In genomic region chr3:190384241-190384863, GRCh38 we compare ENCODE assay signal across 8 cellular contexts. TPM values are rescaled to one million over a fixed set of nuclear protein-coding genes. Genes with fewer than 3 reads are reported as not detected.
DNase-seq lines count a peak whose midpoint lies in the region; ATAC-seq and TF ChIP-seq lines count a peak whose summit lies in the region.

No MANE protein-coding gene starts in this region.

- H3K36me3 ChIP-seq in HEK293 (ENCODE audit: control insufficient read depth in 2 of 2, insufficient read depth in 1 of 2, low read length in 2 of 2) (no peaks in the 10 kb centered on the region), thoracic aorta (no peaks in the 10 kb centered on the region)

- H3K27ac Mint-ChIP-seq in activated T-helper 2 cell treated with anti-CD3 and anti-CD28 coated beads, Interferon-gamma antibody, Interleukin-2, Interleukin-4, amounts not matched to agents 10 μg/mL and 5 μg/mL and 100 μg/mL, durations not matched to agents 14 hours and 24 hours and 36 hours = no peak overlapping the region

- ATAC-seq in Right ventricle myocardium inferior (peak; percentile 88), left ventricle myocardium superior (peak; percentile 92), thoracic aorta (ENCODE audit: insufficient number of reproducible peaks, low FRiP score, low read depth) (no peak)

- CTCF ChIA-PET in HEK293 (lab: Yijun Ruan, JAX) = interaction anchor here (0.5 to 1.4 kb wide), 9 partner anchors 11 to 424 kb away, joined by 3 to 11 read pairs (median 3); no protein-coding TSS in a partner anchor

- TF ChIP-seq CTCF in HEK293 (tag by site-specific recombination; IDR thresholded peaks at IDR 0.05) (peak; percentile 50), thoracic aorta (IDR thresholded peaks at IDR 0.05) (peak; percentile 9)

- no peak overlapping the region for H3K4me3 Mint-ChIP-seq in activated T-helper 2 cell treated with anti-CD3 and anti-CD28 coated beads, Interferon-gamma antibody, Interleukin-2, Interleukin-4, amounts not matched to agents 10 μg/mL and 5 μg/mL and 100 μg/mL, durations not matched to agents 14 hours and 24 hours and 36 hours (ENCODE audit: low read depth)

- H3K9me3 ChIP-seq in HEK293 (ENCODE audit: control insufficient read depth, insufficient read depth, low read depth, low read length) (no peaks in the 10 kb centered on the region), thoracic aorta (no peaks in the 10 kb centered on the region)

- no peaks in the 10 kb centered on the region for H3K4me1 ChIP-seq in HEK293 (ENCODE audit: control insufficient read depth, insufficient read depth, low read length)
- H3K4me1 ChIP-seq in thoracic aorta (ENCODE audit: control insufficient read depth in 1 of 2, low read depth in 2 of 2) = peaks cover 0 to under 1% of the 10 kb centered on the region in 2 donors

- H3K4me3 ChIP-seq in HEK293 (ENCODE audit: low read depth, low read length) (no peak overlapping the region), thoracic aorta (no peak overlapping the region)

- H3K27ac ChIP-seq in HEK293 (ENCODE audit: extremely low read depth, low read depth, low read length) (no peak overlapping the region), thoracic aorta (no peak overlapping the region)

- no peaks in the 10 kb centered on the region for H3K36me3 Mint-ChIP-seq in activated T-helper 2 cell treated with anti-CD3 and anti-CD28 coated beads, Interferon-gamma antibody, Interleukin-2, Interleukin-4, amounts not matched to agents 10 μg/mL and 5 μg/mL and 100 μg/mL, durations not matched to agents 14 hours and 24 hours and 36 hours (ENCODE audit: low read depth)

- intact Hi-C loops in Right ventricle myocardium inferior (cut with DNase I) (loop anchor here (5.0 kb wide), 3 partner anchors 57 to 417 kb away; no protein-coding TSS in a partner anchor), cardiac septum (cut with DNase I) (loop anchor here (5.0 kb wide), 1 partner anchor 57 kb away; no protein-coding TSS in a partner anchor), left ventricle myocardium superior (cut with micrococcal nuclease) (no loop called here)
- intact Hi-C loops in activated T-helper 2 cell treated with anti-CD3 and anti-CD28 coated beads, Interferon-gamma antibody, Interleukin-2, Interleukin-4, amounts not matched to agents 10 μg/mL and 5 μg/mL and 100 μg/mL, durations not matched to agents 14 hours and 24 hours and 36 hours (cut with micrococcal nuclease) = loop anchor here (2.0 to 5.0 kb wide), 2 partner anchors 158 to 313 kb away; no protein-coding TSS in a partner anchor

- no peaks in the 10 kb centered on the region for H3K9me3 Mint-ChIP-seq in activated T-helper 2 cell treated with anti-CD3 and anti-CD28 coated beads, Interferon-gamma antibody, Interleukin-2, Interleukin-4, amounts not matched to agents 10 μg/mL and 5 μg/mL and 100 μg/mL, durations not matched to agents 14 hours and 24 hours and 36 hours

- H3K4me1 Mint-ChIP-seq in activated T-helper 2 cell treated with anti-CD3 and anti-CD28 coated beads, Interferon-gamma antibody, Interleukin-2, Interleukin-4, amounts not matched to agents 10 μg/mL and 5 μg/mL and 100 μg/mL, durations not matched to agents 14 hours and 24 hours and 36 hours (ENCODE audit: low read depth) = no peaks in the 10 kb centered on the region

- DNase-seq in Right ventricle myocardium inferior (ENCODE audit: missing footprints) = no peak
- no peak for DNase-seq in cardiac septum (ENCODE audit: low spot score)
- DNase-seq in LoVo (ENCODE audit: low spot score) = peak; percentile 71
- DNase-seq in UCSD-AML1 (lab: John Stamatoyannopoulos, UW; ENCODE audit: unreplicated experiment) = peak; percentile 23
- peak; percentile 29 for DNase-seq in left ventricle myocardium superior
- no peak for DNase-seq in thoracic aorta (ENCODE audit: low spot score)
- no peak for DNase-seq in activated T-helper 2 cell treated with anti-CD3 and anti-CD28 coated beads, Interferon-gamma antibody, Interleukin-2, Interleukin-4, amounts not matched to agents 10 μg/mL and 5 μg/mL and 100 μg/mL, durations not matched to agents 14 hours and 24 hours and 36 hours (ENCODE audit: low spot score)

- POLR2A ChIA-PET in HEK293 (lab: Yijun Ruan, JAX) = no interaction called here

- H3K27me3 ChIP-seq in thoracic aorta (replicated peaks; ENCODE audit: insufficient read depth) = no peaks in the 10 kb centered on the region

- peaks cover 7% of the 10 kb centered on the region for H3K27me3 Mint-ChIP-seq in activated T-helper 2 cell treated with anti-CD3 and anti-CD28 coated beads, Interferon-gamma antibody, Interleukin-2, Interleukin-4, amounts not matched to agents 10 μg/mL and 5 μg/mL and 100 μg/mL, durations not matched to agents 14 hours and 24 hours and 36 hours (ENCODE audit: low read depth)

TF ChIP-seq in HEK293, 187 proteins besides CTCF, POLR2A, EP300 and RAD21:
- no peak for TF ChIP-seq ZNF366 (tag by site-specific recombination; conservative IDR thresholded peaks at IDR 0.05)
- TF ChIP-seq ELK4 (IDR thresholded peaks at IDR 0.05; ENCODE audit: borderline replicate concordance, low read depth, low read length) = no peak
- no peak for TF ChIP-seq REPIN1 (tag by site-specific recombination; IDR thresholded peaks at IDR 0.05; ENCODE audit: low read depth)

RNA-seq across cellular contexts. Expression of gene CLDN16, which starts 3.6 kb away (rescaled TPM):
- total RNA-seq in Right ventricle myocardium inferior (not detected), cardiac septum (not detected), left ventricle myocardium superior (not detected), thoracic aorta (not detected)
- not detected in 2 replicates for total RNA-seq in activated T-helper 2 cell treated with anti-CD3 and anti-CD28 coated beads, Interferon-gamma antibody, Interleukin-2, Interleukin-4, amounts not matched to agents 10 μg/mL and 5 μg/mL and 100 μg/mL, durations not matched to agents 14 hours and 24 hours and 36 hours

Comparison
In these comparisons a context has a peak if more than half of its experiments do, and no peak if none do; other contexts are left out.
1. DNase-seq: peak in LoVo (single experiment), UCSD-AML1 (single experiment) and left ventricle myocardium superior (single experiment); none in Right ventricle myocardium inferior (single experiment), cardiac septum (single experiment), thoracic aorta (single experiment) and activated T-helper 2 cell treated with anti-CD3 and anti-CD28 coated beads, Interferon-gamma antibody, Interleukin-2, Interleukin-4, amounts not matched to agents 10 μg/mL and 5 μg/mL and 100 μg/mL, durations not matched to agents 14 hours and 24 hours and 36 hours (single experiment).